In genomic region chr5:90356612-90357011, GRCh38 we compare ENCODE assay signal across 20 cellular contexts. TPM values are rescaled to one million over a fixed set of nuclear protein-coding genes. Genes with fewer than 3 reads are reported as not detected.
DNase-seq lines count a peak whose midpoint lies in the region; ATAC-seq and TF ChIP-seq lines count a peak whose summit lies in the region.
"Had no signal": no experiment of that assay in that cellular context is flagged by ENCODE, and none has a peak within 500 bp of the region (broad histone marks: within the 10 kb centered on the region; RNA-seq: fewer than 3 reads in every experiment).

No MANE protein-coding gene starts in this region.

- in situ Hi-C loops in astrocyte of the cerebellum (cut with HindIII; ENCODE audit: low sequenced_read_pairs) = loop anchor here (10.0 kb wide), 1 partner anchor 62 kb away; no protein-coding TSS in a partner anchor

- no peak overlapping the region for H3K4me3 Mint-ChIP-seq in activated T-helper 17 cell treated with anti-CD3 and anti-CD28 coated beads, Interleukin-2, amount 50 U/mL, for 72 hours
- H3K4me3 Mint-ChIP-seq: activated CD4-positive, alpha-beta T cell treated with anti-CD3 and anti-CD28 coated beads, Interleukin-2, amount 10 ng/mL, durations not matched to agents 7 days and 5 days; CD4-positive, alpha-beta T cell had no signal

- no peak for TF ChIP-seq CTCF in astrocyte of the cerebellum (IDR thresholded peaks at IDR 0.05; ENCODE audit: low read depth, low read length, missing control alignments)

- H3K4me3 ChIP-seq in astrocyte of the cerebellum (ENCODE audit: low read depth, low read length) = no peak overlapping the region
- H3K4me3 ChIP-seq: breast epithelium, hepatocyte, right lobe of liver, stomach had no signal

- H3K27me3 Mint-ChIP-seq in activated T-helper 17 cell treated with anti-CD3 and anti-CD28 coated beads, Interleukin-2, amount 50 U/mL, for 72 hours = peaks cover 17% of the 10 kb centered on the region

- no peaks in the 10 kb centered on the region for H3K9me3 Mint-ChIP-seq in activated T-helper 17 cell treated with anti-CD3 and anti-CD28 coated beads, Interleukin-2, amount 50 U/mL, for 72 hours
- H3K9me3 Mint-ChIP-seq: activated CD4-positive, alpha-beta T cell treated with anti-CD3 and anti-CD28 coated beads, Interleukin-2, amount 10 ng/mL, durations not matched to agents 7 days and 5 days; CD4-positive, alpha-beta T cell had no signal

- no peak for ATAC-seq in activated T-helper 17 cell treated with anti-CD3 and anti-CD28 coated beads, Interleukin-2, amount 50 U/mL, for 72 hours (replicated peaks)
- ATAC-seq in HG03432 (IDR thresholded peaks at IDR 0.05; ENCODE audit: unreplicated experiment) = no peak
- ATAC-seq: esophagus mucosa, right lobe of liver had no signal

- peak; percentile 59 for DNase-seq in COR-L47 (lab: John Stamatoyannopoulos, UW)
- DNase-seq in NCI-H2227 treated with DMSO at 0.1 percent for 48 hours (lab: John Stamatoyannopoulos, UW) = peak; percentile 66
- peak; percentile 43 for DNase-seq in astrocyte of the cerebellum (ENCODE audit: low read depth)
- DNase-seq in left kidney (ENCODE audit: low read depth, low spot score) = peak; percentile 37
- no peak for DNase-seq in DMS153 treated with DMSO at 0.1 percent for 48 hours (lab: John Stamatoyannopoulos, UW; ENCODE audit: unreplicated experiment)
- DNase-seq in GM19238 (ENCODE audit: insufficient read length, low spot score) = no peak
- DNase-seq: activated CD4-positive, alpha-beta T cell treated with anti-CD3 and anti-CD28 coated beads, Interleukin-2, amount 10 ng/mL, durations not matched to agents 7 days and 5 days; activated naive CD4-positive, alpha-beta T cell; CD4-positive, alpha-beta T cell; kidney glomerular epithelial cell; NCI-H2029 treated with DMSO at 0.1 percent for 48 hours; NK-92 treated with Interleukin-12 subunit alpha and Interleukin-12 subunit beta, amount 100 ng/mL, for 24 hours; right lobe of liver; stomach; SW 1271 had no signal

- H3K27ac Mint-ChIP-seq in activated T-helper 17 cell treated with anti-CD3 and anti-CD28 coated beads, Interleukin-2, amount 50 U/mL, for 72 hours = no peak overlapping the region
- H3K27ac Mint-ChIP-seq: activated CD4-positive, alpha-beta T cell treated with anti-CD3 and anti-CD28 coated beads, Interleukin-2, amount 10 ng/mL, durations not matched to agents 7 days and 5 days; CD4-positive, alpha-beta T cell had no signal

- no peaks in the 10 kb centered on the region for H3K36me3 Mint-ChIP-seq in activated T-helper 17 cell treated with anti-CD3 and anti-CD28 coated beads, Interleukin-2, amount 50 U/mL, for 72 hours (ENCODE audit: low read depth)

- H3K4me1 Mint-ChIP-seq in activated T-helper 17 cell treated with anti-CD3 and anti-CD28 coated beads, Interleukin-2, amount 50 U/mL, for 72 hours = no peaks in the 10 kb centered on the region
- H3K4me1 Mint-ChIP-seq: activated CD4-positive, alpha-beta T cell treated with anti-CD3 and anti-CD28 coated beads, Interleukin-2, amount 10 ng/mL, durations not matched to agents 7 days and 5 days had no signal

RNA-seq across cellular contexts. Expression of gene CETN3, which starts 52.9 kb away (rescaled TPM):
- 10 to 100 TPM; 31.3 to 32.5 TPM for total RNA-seq in activated T-helper 17 cell treated with anti-CD3 and anti-CD28 coated beads, Interleukin-2, amount 50 U/mL, for 72 hours

Comparison
In these comparisons a context has a peak if more than half of its experiments do, and no peak if none do; other contexts are left out.
1. DNase-seq: peak in COR-L47 (single experiment), NCI-H2227 treated with DMSO at 0.1 percent for 48 hours (single experiment), astrocyte of the cerebellum (single experiment) and left kidney (single experiment); none in DMS153 treated with DMSO at 0.1 percent for 48 hours (single experiment) and GM19238 (single experiment).